ENCODE assay signal across 8 cellular contexts in genomic region chr2:60671971-60672370, GRCh38.
"Had no signal": no experiment of that assay in that cellular context is flagged by ENCODE, and none has a peak within 500 bp of the region (broad histone marks: within the 10 kb centered on the region; RNA-seq: fewer than 3 reads in every experiment).

No MANE protein-coding gene starts in this region.

- ATAC-seq: HCT116, K562 had no signal

- H3K4me3 ChIP-seq: HAP-1, K562 had no signal

- H3K9me3 ChIP-seq: HAP-1 had no signal

- DNase-seq: GOT3, H7, HFFc6, IMR-90, KG1 had no signal

- H3K36me3 ChIP-seq: HAP-1 had no signal

- H3K4me1 ChIP-seq: HAP-1 had no signal
